18 cellular contexts compared by ENCODE assay signal in genomic region chr3:183378545-183378944, GRCh38. TPM values are rescaled to one million over a fixed set of nuclear protein-coding genes. Genes with fewer than 3 reads are reported as not detected.
DNase-seq lines count a peak whose midpoint lies in the region; ATAC-seq and TF ChIP-seq lines count a peak whose summit lies in the region.
"Had no signal": no experiment of that assay in that cellular context is flagged by ENCODE, and none has a peak within 500 bp of the region (broad histone marks: within the 10 kb centered on the region; RNA-seq: fewer than 3 reads in every experiment).

No MANE protein-coding gene starts in this region.

- peak overlapping the region in 5 of 11 experiments; percentile 6 to 80 (median 76); a peak in 6 of 22 replicates for H3K4me2 ChIP-seq in BLaER1 treated with 17β-estradiol and CSF1 and Interleukin-3, amounts not matched to agents 10 nM and 100 nM
- peak overlapping the region; percentile 71 for H3K4me2 ChIP-seq in PC-3 (ENCODE audit: low read length)
- H3K4me2 ChIP-seq: A549 had no signal

- no peaks in the 10 kb centered on the region for H3F3A ChIP-seq in PC-3 (ENCODE audit: low read length, unreplicated experiment)

- no peaks in the 10 kb centered on the region for H4K20me1 ChIP-seq in BLaER1 treated with 17β-estradiol and CSF1 and Interleukin-3, amounts not matched to agents 10 nM and 100 nM
- no peaks in the 10 kb centered on the region for H4K20me1 ChIP-seq in PC-3 (ENCODE audit: low read length)

- H2AFZ ChIP-seq in PC-3 (ENCODE audit: low read length), result no peak overlapping the region

- DNase-seq in CD1c-positive myeloid dendritic cell (ENCODE audit: extremely low spot score) (peak; percentile 30), PC-3 (no peak), foreskin keratinocyte (no peak), left ventricle myocardium superior (no peak)
- DNase-seq in stimulated activated naive CD8-positive, alpha-beta T cell treated with anti-CD3 and anti-CD28 coated beads, Interleukin-15, Interleukin-2, amounts not matched to agents 100 U/mL and 50 U/mL, for 24 hours, result no peak
- DNase-seq: BE2C; Calu3; CD8-positive, alpha-beta memory T cell; DMS 273 treated with DMSO at 0.1 percent for 48 hours; GF-D8; HCEC 1CT; HFFc6 had no signal

- 0 out of 22 replicates have a peak, but pooled peaks cover 0 to 10% (median 0%) of the 10 kb centered on the region in 11 experiments for H3K36me3 ChIP-seq in BLaER1 treated with 17β-estradiol and CSF1 and Interleukin-3, amounts not matched to agents 10 nM and 100 nM
- H3K36me3 ChIP-seq in PC-3 (ENCODE audit: low read depth, low read length), result no peaks in the 10 kb centered on the region
- H3K36me3 ChIP-seq: BE2C had no signal

- H3K4me1 ChIP-seq in BLaER1 treated with 17β-estradiol and CSF1 and Interleukin-3, amounts not matched to agents 10 nM and 100 nM, result peaks cover 0 to 75% (median 46%) of the 10 kb centered on the region in 10 experiments; a peak in 18 of 20 replicates
- peaks cover 44% of the 10 kb centered on the region for H3K4me1 ChIP-seq in PC-3 (ENCODE audit: insufficient read depth, low read length)
- H3K4me1 ChIP-seq in foreskin keratinocyte, result peaks cover 19% of the 10 kb centered on the region
- H3K4me1 ChIP-seq: BE2C had no signal

- ATAC-seq in PC-3 (no peak), foreskin keratinocyte (no peak), left ventricle myocardium superior (no peak), GM21526 (IDR thresholded peaks at IDR 0.05; ENCODE audit: low FRiP score, unreplicated experiment) (no peak), GM21447 (IDR thresholded peaks at IDR 0.05; ENCODE audit: unreplicated experiment) (no peak)
- no peak for ATAC-seq in stimulated activated naive CD8-positive, alpha-beta T cell treated with anti-CD3 and anti-CD28 coated beads, Interleukin-15, Interleukin-2, amounts not matched to agents 100 U/mL and 50 U/mL, for 24 hours
- ATAC-seq: A549 had no signal

- H3K9me2 ChIP-seq in PC-3 (replicated peaks; ENCODE audit: low read length), result no peaks in the 10 kb centered on the region

- no peak overlapping the region; a peak in 1 of 22 replicates for H3K9ac ChIP-seq in BLaER1 treated with 17β-estradiol and CSF1 and Interleukin-3, amounts not matched to agents 10 nM and 100 nM
- peak overlapping the region; percentile 53 for H3K9ac ChIP-seq in PC-3 (ENCODE audit: low read length)

- POLR2A ChIA-PET in PC-3 (lab: Charles Lee; ENCODE audit: unreplicated experiment), result no interaction called here

- TF ChIP-seq CTCF in PC-3 (conservative IDR thresholded peaks at IDR 0.05; ENCODE audit: low read depth, low read length) (no peak), foreskin keratinocyte (conservative IDR thresholded peaks at IDR 0.05) (no peak)

- H3K27ac ChIP-seq in BLaER1 treated with 17β-estradiol and CSF1 and Interleukin-3, amounts not matched to agents 10 nM and 100 nM, result peak overlapping the region in 7 of 11 experiments; percentile 39 to 90 (median 74); a peak in 11 of 22 replicates
- H3K27ac ChIP-seq in PC-3 (ENCODE audit: low read length) (peak overlapping the region; percentile 91), foreskin keratinocyte (peak overlapping the region; percentile 86)
- H3K27ac ChIP-seq: HL-60 had no signal

- no peaks in the 10 kb centered on the region for H3K9me3 ChIP-seq in BLaER1 treated with 17β-estradiol and CSF1 and Interleukin-3, amounts not matched to agents 10 nM and 100 nM (replicated peaks in 1 of 11)
- H3K9me3 ChIP-seq in PC-3 (ENCODE audit: low read length), result no peaks in the 10 kb centered on the region
- H3K9me3 ChIP-seq: A549, BE2C had no signal

- H3K79me2 ChIP-seq in PC-3 (ENCODE audit: low read length), result no peaks in the 10 kb centered on the region

- CTCF ChIA-PET in PC-3 (lab: Charles Lee), result no interaction called here

- no TSS peak for BruUV-seq in PC-3 (replicated peaks; lab: Mats Ljungman, UMichigan)

- intact Hi-C loops in PC-3 (cut with micrococcal nuclease) (no loop called here), left ventricle myocardium superior (cut with micrococcal nuclease) (no loop called here)

- H3K4me3 ChIP-seq in BLaER1 treated with 17β-estradiol and CSF1 and Interleukin-3, amounts not matched to agents 10 nM and 100 nM, result no peak overlapping the region
- H3K4me3 ChIP-seq in PC-3 (ENCODE audit: low read length), result no peak overlapping the region
- H3K4me3 ChIP-seq: A549 had no signal

- H3K27me3 ChIP-seq in BLaER1 treated with 17β-estradiol and CSF1 and Interleukin-3, amounts not matched to agents 10 nM and 100 nM, result 0 out of 22 replicates have a peak, but pooled peaks cover 0 to 2% (median 0%) of the 10 kb centered on the region in 11 experiments
- H3K27me3 ChIP-seq in PC-3 (ENCODE audit: low read length), result no peaks in the 10 kb centered on the region
- no peaks in the 10 kb centered on the region for H3K27me3 ChIP-seq in foreskin keratinocyte
- H3K27me3 ChIP-seq: BE2C had no signal

RNA-seq across cellular contexts. Expression of gene MCF2L2, which starts 49.9 kb away (rescaled TPM):
- 3.6 and 3.9 TPM in 2 replicates for total RNA-seq in PC-3 (2014; rRNA removed)
- 0.14 and 0.25 TPM in 2 replicates for total RNA-seq in foreskin keratinocyte
- polyA plus RNA-seq in foreskin keratinocyte, result 0.08 and 0.19 TPM in 2 replicates
- 0.25 TPM for total RNA-seq in left ventricle myocardium superior
- polyA plus RNA-seq: AG04450 had no signal
